In genomic region chr6:148523051-148523450, GRCh38 we compare ENCODE assay signal across 17 cellular contexts.
DNase-seq lines count a peak whose midpoint lies in the region; ATAC-seq lines count a peak whose summit lies in the region.
"Had no signal": no experiment of that assay in that cellular context is flagged by ENCODE, and none has a peak within 500 bp of the region (broad histone marks: within the 10 kb centered on the region; RNA-seq: fewer than 3 reads in every experiment).

No MANE protein-coding gene starts in this region.

- H3K4me3 ChIP-seq in mesenchymal stem cell (ENCODE audit: insufficient read depth in 1 of 2, low read depth in 1 of 2, low read length in 2 of 2): no peak overlapping the region

- H2BK120ac ChIP-seq in mesenchymal stem cell (ENCODE audit: low read depth, low read length): no peak overlapping the region

- H3K4ac ChIP-seq in mesenchymal stem cell (ENCODE audit: low read depth in 1 of 2, low read length in 2 of 2): no peak overlapping the region

- DNase-seq in AG08395 (ENCODE audit: low spot score): peak; percentile 46
- DNase-seq in M059J (ENCODE audit: low read depth): peak; percentile 59
- DNase-seq in dermis blood vessel endothelial cell: peak; percentile 43
- peak; percentile 84 for DNase-seq in mesenchymal stem cell
- DNase-seq in MV-4-11 (lab: John Stamatoyannopoulos, UW): no peak
- no peak for DNase-seq in HuH-7.5 (ENCODE audit: low spot score)
- DNase-seq in NCI-H2196 (lab: John Stamatoyannopoulos, UW; ENCODE audit: unreplicated experiment): no peak
- DNase-seq: activated gamma-delta T cell treated with Interleukin-2 at 50 U/mL for 16 hours; central memory CD4-positive, alpha-beta T cell; Kasumi-1; NCI-H2029; NCI-H69; SW 1271; WERI-Rb-1 had no signal

- H3K14ac ChIP-seq in mesenchymal stem cell (ENCODE audit: low read length in 2 of 2): no peak overlapping the region

- no peak overlapping the region for H2BK15ac ChIP-seq in mesenchymal stem cell (ENCODE audit: low read depth, poor library complexity, severe bottlenecking)

- no peak overlapping the region for H3K23ac ChIP-seq in mesenchymal stem cell (ENCODE audit: low read length in 2 of 2)

- no peak overlapping the region for H3K18ac ChIP-seq in mesenchymal stem cell (ENCODE audit: low read depth in 1 of 2, low read length in 2 of 2)

- H3K9me3 ChIP-seq in mesenchymal stem cell (ENCODE audit: control insufficient read depth, low read length): no peaks in the 10 kb centered on the region
- H3K9me3 ChIP-seq: neutrophil had no signal

- no peak overlapping the region for H4K8ac ChIP-seq in mesenchymal stem cell (ENCODE audit: low read length)

- peak overlapping the region; percentile 79 for H3K27ac ChIP-seq in mesenchymal stem cell (ENCODE audit: low read length, poor library complexity, severe bottlenecking)
- H3K27ac ChIP-seq: epithelial cell of prostate, neutrophil, WERI-Rb-1 had no signal

- H2AK5ac ChIP-seq in mesenchymal stem cell (ENCODE audit: low read length, severe bottlenecking): no peak overlapping the region

- no peaks in the 10 kb centered on the region for H3K27me3 ChIP-seq in mesenchymal stem cell (ENCODE audit: control insufficient read depth in 1 of 2, insufficient read depth in 1 of 2, low read length in 2 of 2)
- H3K27me3 ChIP-seq: neutrophil had no signal

- H2BK5ac ChIP-seq in mesenchymal stem cell (ENCODE audit: low read depth, low read length, poor library complexity, severe bottlenecking): no peak overlapping the region

- H3K79me1 ChIP-seq in mesenchymal stem cell (replicated peaks; ENCODE audit: low read length, poor library complexity, severe bottlenecking): peaks cover 10% of the 10 kb centered on the region

- H3K4me1 ChIP-seq in mesenchymal stem cell (ENCODE audit: control insufficient read depth, insufficient read depth, low read depth, low read length): peaks cover 7% of the 10 kb centered on the region

- WGBS in mesenchymal stem cell: 32% methylated on average over 2 of the region's 2 CpGs

- H3K9ac ChIP-seq in mesenchymal stem cell (ENCODE audit: low read length): peak overlapping the region; percentile 81

- no peak for ATAC-seq in HG03175 (IDR thresholded peaks at IDR 0.05; ENCODE audit: unreplicated experiment)

- H3K36me3 ChIP-seq in mesenchymal stem cell (ENCODE audit: control insufficient read depth in 1 of 2, insufficient read depth in 2 of 2, low read depth in 1 of 2, low read length in 2 of 2): peaks cover 12 to 90% of the 10 kb centered on the region in 2 experiments
- H3K36me3 ChIP-seq: neutrophil had no signal

- no peak overlapping the region for H2AFZ ChIP-seq in mesenchymal stem cell (ENCODE audit: low read depth, low read length)

- no peak overlapping the region for H2BK12ac ChIP-seq in mesenchymal stem cell (ENCODE audit: low read length in 2 of 2)

- no peak overlapping the region for H4K91ac ChIP-seq in mesenchymal stem cell (ENCODE audit: low read length)

- H3K4me2 ChIP-seq in mesenchymal stem cell (ENCODE audit: low read length, poor library complexity, severe bottlenecking): no peak overlapping the region

Comparison
In these comparisons a context has a peak if more than half of its experiments do, and no peak if none do; other contexts are left out.
1. DNase-seq: peak in AG08395 (single experiment), M059J (single experiment), dermis blood vessel endothelial cell (single experiment) and mesenchymal stem cell (single experiment); none in MV-4-11 (single experiment), HuH-7.5 (single experiment) and NCI-H2196 (single experiment).